Comparison of ENCODE assay signal across 30 cellular contexts in the genomic region with DNA sequence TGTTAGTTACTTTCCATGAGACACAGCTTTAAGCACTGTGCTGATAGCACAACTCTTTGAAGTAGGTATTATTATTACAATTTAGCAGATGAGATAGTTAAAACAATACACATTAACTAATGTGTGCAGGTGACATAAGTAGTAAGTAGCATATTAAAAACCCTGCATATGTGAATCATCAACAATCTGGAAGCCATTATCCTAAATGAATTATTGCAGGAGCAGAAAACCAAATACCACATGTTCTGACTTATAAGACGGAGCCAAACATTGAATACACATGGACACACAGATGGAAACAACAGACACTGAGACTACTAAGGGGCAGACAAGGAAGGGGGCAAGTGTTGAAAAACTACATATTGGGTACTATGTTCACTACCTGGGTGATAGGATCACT.
"Had no signal": no experiment of that assay in that cellular context is flagged by ENCODE, and none has a peak within 500 bp of the region (broad histone marks: within the 10 kb centered on the region; RNA-seq: fewer than 3 reads in every experiment).

No MANE protein-coding gene starts in this region.

- H3K4me1 ChIP-seq: adrenal gland, body of pancreas, colonic mucosa, pancreas, prostate gland, testis, transverse colon had no signal

- H3K4me3 ChIP-seq: adrenal gland, body of pancreas, cardiac muscle cell, colonic mucosa, pancreas, prostate gland, skin epidermis, testis, transverse colon had no signal

- DNase-seq: activated CD4-positive, alpha-beta T cell treated with anti-CD3 and anti-CD28 coated beads for 4 hours; activated CD4-positive, alpha-beta T cell treated with anti-CD3 and anti-CD28 coated beads, Interleukin-2, amount 50 U/mL, for 4 hours; activated naive CD4-positive, alpha-beta T cell treated with Interleukin-2 at 50 U/mL for 16 hours; activated T-cell treated with anti-CD3 and anti-CD28 coated beads for 4 hours; activated T-cell treated with anti-CD3 and anti-CD28 coated beads, Interleukin-2, amount 50 U/mL, for 72 hours; adrenal gland; aorta; body of pancreas; cerebellar nuclear complex; colonic mucosa; effector memory CD4-positive, alpha-beta T cell; head of caudate nucleus; hippocampal formation; immature natural killer cell; kidney; midbrain; naive thymus-derived CD4-positive, alpha-beta T cell; nucleus accumbens; pancreas; retina; stimulated activated CD4-positive, alpha-beta T cell treated with anti-CD3 and anti-CD28 coated beads, Interleukin-12 subunit alpha, Interleukin-12 subunit beta, amount 100 ng/mL, for 4 hours; stimulated activated CD4-positive, alpha-beta T cell treated with anti-CD3 and anti-CD28 coated beads, Interleukin-4, amount 100 ng/mL, for 1 hour; stimulated activated naive CD8-positive, alpha-beta T cell treated with anti-CD3 and anti-CD28 coated beads, Interleukin-15, Interleukin-2, amounts not matched to agents 100 U/mL and 50 U/mL, for 24 hours; testis; transverse colon had no signal

- FAIRE-seq: endothelial cell of umbilical vein, kidney, pancreas had no signal

- ATAC-seq: activated T-cell treated with anti-CD3 and anti-CD28 coated beads, Interleukin-2, amount 50 U/mL, for 72 hours; body of pancreas; naive thymus-derived CD4-positive, alpha-beta T cell; pancreas; sciatic nerve; stimulated activated naive CD8-positive, alpha-beta T cell treated with anti-CD3 and anti-CD28 coated beads, Interleukin-15, Interleukin-2, amounts not matched to agents 100 U/mL and 50 U/mL, for 24 hours had no signal

- H3K9me3 ChIP-seq: adrenal gland, body of pancreas, colonic mucosa, pancreas, prostate gland, testis, transverse colon had no signal

- H3K27me3 ChIP-seq: adrenal gland, body of pancreas, cardiac muscle cell, colonic mucosa, pancreas, testis, transverse colon had no signal

- H3K36me3 ChIP-seq: adrenal gland, cardiac muscle cell, colonic mucosa, pancreas, prostate gland, transverse colon had no signal
